In genomic region chr14:30874120-30874998, GRCh38 we compare ENCODE assay signal across 1 cellular context.
TF ChIP-seq lines count a peak whose summit lies in the region.

Gene COCH (plus strand): TSS chr14:30874559. CDS start chr14:30874939, 380 bp downstream.

TF ChIP-seq in HepG2, 621 proteins besides CTCF, POLR2A, EP300 and RAD21 (continued from another document and continues in another):
- TF ChIP-seq KIAA2018 (CRISPR knock-in tag; IDR thresholded peaks at IDR 0.05; ENCODE audit: borderline replicate concordance) (no peak; the same call in 1 of the 2 replicates), NBN (conservative IDR thresholded peaks at IDR 0.05) (no peak), FOXP4 (CRISPR knock-in tag; IDR thresholded peaks at IDR 0.05) (peak; percentile 70), IKZF1 (IDR thresholded peaks at IDR 0.05) (no peak), AKNA (CRISPR knock-in tag; IDR thresholded peaks at IDR 0.05; ENCODE audit: borderline replicate concordance) (peak; percentile 52; the same call in 1 of the 2 replicates), ZNF10 (CRISPR knock-in tag; IDR thresholded peaks at IDR 0.05; ENCODE audit: borderline replicate concordance, low read depth) (0 out of 2 replicates have a peak, but pooled peaks have one; percentile 22), ZSCAN31 (CRISPR knock-in tag; IDR thresholded peaks at IDR 0.05; ENCODE audit: low read depth) (peak; percentile 98), FOSL1 (CRISPR knock-in tag; IDR thresholded peaks at IDR 0.05; ENCODE audit: borderline replicate concordance) (peak; percentile 62; the same call in 1 of the 2 replicates), CENPBD1 (CRISPR knock-in tag; IDR thresholded peaks at IDR 0.05; ENCODE audit: borderline replicate concordance, low read depth) (no peak; the same call in 1 of the 2 replicates), ZNF639 (CRISPR knock-in tag; conservative IDR thresholded peaks at IDR 0.05) (no peak; the same call in 1 of the 2 replicates), DZIP1 (CRISPR knock-in tag; IDR thresholded peaks at IDR 0.05) (peak; percentile 57; the same call in 1 of the 2 replicates), ZNF251 (CRISPR knock-in tag; IDR thresholded peaks at IDR 0.05) (0 out of 2 replicates have a peak, but pooled peaks have one; percentile 17), ADNP (CRISPR knock-in tag; IDR thresholded peaks at IDR 0.05) (peak; percentile 7; the same call in 1 of the 2 replicates), ZNF343 (CRISPR knock-in tag; IDR thresholded peaks at IDR 0.05) (peak; percentile 60; the same call in 1 of the 2 replicates), SIX4 (CRISPR knock-in tag; IDR thresholded peaks at IDR 0.05) (peak; percentile 28; the same call in 1 of the 2 replicates), ZNF891 (CRISPR knock-in tag; IDR thresholded peaks at IDR 0.05) (peak; percentile 96), SMARCE1 (IDR thresholded peaks at IDR 0.05; ENCODE audit: borderline replicate concordance) (no peak), ZNF407 (CRISPR knock-in tag; IDR thresholded peaks at IDR 0.05; ENCODE audit: not compliant biosample characterization) (peak; percentile 97), ZNF501 (CRISPR knock-in tag; IDR thresholded peaks at IDR 0.05) (peak; percentile 85; the same call in 1 of the 2 replicates)
